In the genomic region with DNA sequence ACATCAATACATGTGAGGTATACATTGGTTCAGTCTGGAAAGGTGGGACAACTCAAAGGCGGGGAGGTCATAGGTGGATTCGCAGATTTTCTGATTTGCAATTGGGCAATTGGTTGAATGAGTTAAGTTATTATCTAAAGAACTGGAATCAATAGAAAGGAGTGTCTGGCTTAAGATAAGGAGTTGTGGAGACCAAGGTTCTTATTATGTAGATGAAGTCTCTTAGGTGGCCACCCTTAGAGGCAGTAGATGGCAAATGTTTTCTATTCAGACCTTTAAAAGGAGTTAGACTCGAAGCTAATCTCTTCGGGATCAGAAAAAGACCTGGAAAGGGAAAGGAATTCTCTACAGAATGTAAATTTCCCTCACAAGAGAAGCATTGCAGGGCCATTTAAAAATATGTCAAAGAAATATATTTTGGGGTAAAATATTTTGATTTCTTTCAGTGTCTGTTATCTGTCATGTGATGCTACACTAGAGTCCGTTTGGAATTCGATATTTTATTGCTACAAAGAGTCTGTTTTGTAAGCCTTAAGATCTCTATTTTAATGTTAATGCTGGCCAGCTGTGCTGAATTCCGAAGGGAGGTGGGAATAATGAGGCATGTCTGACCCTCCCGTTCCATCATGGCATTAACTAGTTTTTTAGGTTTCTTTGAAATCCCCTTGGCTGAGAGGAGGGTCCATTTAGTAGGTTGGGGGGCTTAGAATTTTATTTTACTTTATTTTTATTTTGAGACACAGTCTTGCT, we compare ENCODE assay signal across 16 cellular contexts.
DNase-seq lines count a peak whose midpoint lies in the region; FAIRE-seq and TF ChIP-seq lines count a peak whose summit lies in the region.
"Had no signal": no experiment of that assay in that cellular context is flagged by ENCODE, and none has a peak within 500 bp of the region (broad histone marks: within the 10 kb centered on the region; RNA-seq: fewer than 3 reads in every experiment).

No MANE protein-coding gene starts in this region.

- peaks cover 6% of the 10 kb centered on the region for H3K9me3 Mint-ChIP-seq in neural progenitor cell
- H3K9me3 Mint-ChIP-seq in activated T-helper 1 cell treated with anti-CD3 and anti-CD28 coated beads, Interleukin-12 subunit alpha, Interleukin-12 subunit beta, Interleukin-2, Interleukin-4 antibody, amounts not matched to agents 30 ng/mL and 10 ng/mL and 1 ng/mL, durations not matched to agents 14 hours and 24 hours and 36 hours: no peaks in the 10 kb centered on the region

- no peak overlapping the region for H3K9ac ChIP-seq in neural progenitor cell
- H3K9ac ChIP-seq: GM23248 had no signal

- peaks cover 19% of the 10 kb centered on the region for H3K27me3 Mint-ChIP-seq in neural progenitor cell (ENCODE audit: insufficient read depth, low read depth)
- H3K27me3 Mint-ChIP-seq in activated T-helper 1 cell treated with anti-CD3 and anti-CD28 coated beads, Interleukin-12 subunit alpha, Interleukin-12 subunit beta, Interleukin-2, Interleukin-4 antibody, amounts not matched to agents 30 ng/mL and 10 ng/mL and 1 ng/mL, durations not matched to agents 14 hours and 24 hours and 36 hours (ENCODE audit: insufficient read depth): peaks cover 7% of the 10 kb centered on the region
- H3K27me3 Mint-ChIP-seq: CD4-positive, CD25-positive, alpha-beta regulatory T cell had no signal

- no peak for TF ChIP-seq CTCF in coronary artery (IDR thresholded peaks at IDR 0.05)
- TF ChIP-seq CTCF in neural progenitor cell (IDR thresholded peaks at IDR 0.05): no peak

- H3K4me1 ChIP-seq in HAP-1: peaks cover 38% of the 10 kb centered on the region
- peaks cover 8% of the 10 kb centered on the region for H3K4me1 ChIP-seq in iPS DF 6.9 (ENCODE audit: control insufficient read depth, insufficient read depth, low read length)
- peaks cover 36% of the 10 kb centered on the region for H3K4me1 ChIP-seq in neural progenitor cell

- no peaks in the 10 kb centered on the region for H4K20me1 ChIP-seq in neural progenitor cell (ENCODE audit: low read depth)

- H3K4me1 Mint-ChIP-seq in neural progenitor cell: peaks cover 65% of the 10 kb centered on the region
- no peaks in the 10 kb centered on the region for H3K4me1 Mint-ChIP-seq in activated T-helper 1 cell treated with anti-CD3 and anti-CD28 coated beads, Interleukin-12 subunit alpha, Interleukin-12 subunit beta, Interleukin-2, Interleukin-4 antibody, amounts not matched to agents 30 ng/mL and 10 ng/mL and 1 ng/mL, durations not matched to agents 14 hours and 24 hours and 36 hours (ENCODE audit: low read depth)
- H3K4me1 Mint-ChIP-seq: CD4-positive, CD25-positive, alpha-beta regulatory T cell had no signal

- no CpG with 5 or more reads among the region's 8 CpGs for WGBS in iPS DF 6.9 (ENCODE audit: insufficient coverage, insufficient read length)

- H3K4me3 Mint-ChIP-seq in neural progenitor cell: peak overlapping the region; percentile 52
- no peak overlapping the region for H3K4me3 Mint-ChIP-seq in activated T-helper 1 cell treated with anti-CD3 and anti-CD28 coated beads, Interleukin-12 subunit alpha, Interleukin-12 subunit beta, Interleukin-2, Interleukin-4 antibody, amounts not matched to agents 30 ng/mL and 10 ng/mL and 1 ng/mL, durations not matched to agents 14 hours and 24 hours and 36 hours
- H3K4me3 Mint-ChIP-seq: CD4-positive, CD25-positive, alpha-beta regulatory T cell had no signal

- no peak for TF ChIP-seq POLR2A in H54 (IDR thresholded peaks at IDR 0.05; ENCODE audit: low read depth, low read length)

- H3K79me2 ChIP-seq in neural progenitor cell (ENCODE audit: low read depth): no peaks in the 10 kb centered on the region

- H3F3A ChIP-seq in neural progenitor cell (ENCODE audit: low read depth): peaks cover 34% of the 10 kb centered on the region

- intact Hi-C loops in activated T-helper 1 cell treated with anti-CD3 and anti-CD28 coated beads, Interleukin-12 subunit alpha, Interleukin-12 subunit beta, Interleukin-2, Interleukin-4 antibody, amounts not matched to agents 30 ng/mL and 10 ng/mL and 1 ng/mL, durations not matched to agents 14 hours and 24 hours and 36 hours (cut with micrococcal nuclease): no loop called here

- peaks cover 2% of the 10 kb centered on the region for H3K36me3 Mint-ChIP-seq in neural progenitor cell
- no peaks in the 10 kb centered on the region for H3K36me3 Mint-ChIP-seq in activated T-helper 1 cell treated with anti-CD3 and anti-CD28 coated beads, Interleukin-12 subunit alpha, Interleukin-12 subunit beta, Interleukin-2, Interleukin-4 antibody, amounts not matched to agents 30 ng/mL and 10 ng/mL and 1 ng/mL, durations not matched to agents 14 hours and 24 hours and 36 hours (ENCODE audit: low read depth)
- H3K36me3 Mint-ChIP-seq: CD4-positive, CD25-positive, alpha-beta regulatory T cell had no signal

- H3K36me3 ChIP-seq in HAP-1 (replicated peaks) (no peaks in the 10 kb centered on the region), iPS DF 6.9 (ENCODE audit: control insufficient read depth, insufficient read depth, low read length) (no peaks in the 10 kb centered on the region), neural progenitor cell (no peaks in the 10 kb centered on the region)

- H3K27ac ChIP-seq in coronary artery: no peak overlapping the region
- H3K27ac ChIP-seq in iPS DF 6.9 (ENCODE audit: low read length): peak overlapping the region; percentile 67
- H3K27ac ChIP-seq in neural progenitor cell: peak overlapping the region; percentile 64
- H3K27ac ChIP-seq: GM23248 had no signal

- FAIRE-seq in H54 (lab: Jason Lieb, UNC): no peak

- no peak overlapping the region for H3K4me3 ChIP-seq in HAP-1
- H3K4me3 ChIP-seq in coronary artery: no peak overlapping the region
- no peak overlapping the region for H3K4me3 ChIP-seq in iPS DF 6.9 (ENCODE audit: low read length)
- peak overlapping the region; percentile 10 for H3K4me3 ChIP-seq in neural progenitor cell
- H3K4me3 ChIP-seq: GM23248 had no signal

- H3K9me3 ChIP-seq in HAP-1 (no peaks in the 10 kb centered on the region; the same call in none of the 2 replicates), iPS DF 6.9 (ENCODE audit: control insufficient read depth, insufficient read depth, low read length) (no peaks in the 10 kb centered on the region), neural progenitor cell (ENCODE audit: low read depth) (no peaks in the 10 kb centered on the region)

- in situ Hi-C loops in HAP-1 (cut with MboI; ENCODE audit: low sequenced_read_pairs): no loop called here

- peak overlapping the region; percentile 15 for H3K4me2 ChIP-seq in neural progenitor cell

- peak overlapping the region; percentile 39 for H3K27ac Mint-ChIP-seq in neural progenitor cell
- H3K27ac Mint-ChIP-seq in activated T-helper 1 cell treated with anti-CD3 and anti-CD28 coated beads, Interleukin-12 subunit alpha, Interleukin-12 subunit beta, Interleukin-2, Interleukin-4 antibody, amounts not matched to agents 30 ng/mL and 10 ng/mL and 1 ng/mL, durations not matched to agents 14 hours and 24 hours and 36 hours: no peak overlapping the region
- H3K27ac Mint-ChIP-seq: CD4-positive, CD25-positive, alpha-beta regulatory T cell had no signal

- DNase-seq in HAP-1 (ENCODE audit: low spot score in 2 of 2) (peak; percentile 66 to 93), coronary artery (ENCODE audit: low spot score) (peak; percentile 21), iPS DF 6.9 (ENCODE audit: low read depth, low spot score) (no peak), neural progenitor cell (ENCODE audit: low spot score) (peak; percentile 64), H54 (ENCODE audit: insufficient read length, low spot score) (no peak), NCI-H2029 treated with DMSO at 0.1 percent for 48 hours (lab: John Stamatoyannopoulos, UW) (no peak), HUDEP-2 (lab: John Stamatoyannopoulos, UW; ENCODE audit: unreplicated experiment in 76 of 76) (no peak)
- no peak for DNase-seq in activated T-helper 1 cell treated with anti-CD3 and anti-CD28 coated beads, Interleukin-12 subunit alpha, Interleukin-12 subunit beta, Interleukin-2, Interleukin-4 antibody, amounts not matched to agents 30 ng/mL and 10 ng/mL and 1 ng/mL, durations not matched to agents 14 hours and 24 hours and 36 hours (ENCODE audit: low spot score)
- DNase-seq: Calu3; CD4-positive, CD25-positive, alpha-beta regulatory T cell; GM23248; NCI-H187; NCI-H2171; NCI-H446; NCI-H69; SHP77 treated with DMSO at 0.1 percent for 48 hours had no signal

- no peak overlapping the region for H2AFZ ChIP-seq in neural progenitor cell (replicated peaks)
- H2AFZ ChIP-seq: GM23248 had no signal

- H3K27me3 ChIP-seq in HAP-1 (ENCODE audit: low read depth) (no peaks in the 10 kb centered on the region), iPS DF 6.9 (ENCODE audit: control insufficient read depth, insufficient read depth, low read length) (no peaks in the 10 kb centered on the region), neural progenitor cell (no peaks in the 10 kb centered on the region)

Comparison
In these comparisons a context has a peak if more than half of its experiments do, and no peak if none do; other contexts are left out.
1. DNase-seq: peak in HAP-1 (2 of 2), coronary artery (single experiment) and neural progenitor cell (single experiment); none in iPS DF 6.9 (single experiment), H54 (single experiment), activated T-helper 1 cell treated with anti-CD3 and anti-CD28 coated beads, Interleukin-12 subunit alpha, Interleukin-12 subunit beta, Interleukin-2, Interleukin-4 antibody, amounts not matched to agents 30 ng/mL and 10 ng/mL and 1 ng/mL, durations not matched to agents 14 hours and 24 hours and 36 hours (single experiment), NCI-H2029 treated with DMSO at 0.1 percent for 48 hours (single experiment) and HUDEP-2 (0 of 76).
2. H3K27ac ChIP-seq: peak in iPS DF 6.9 (single experiment) and neural progenitor cell (single experiment); none in coronary artery (0 of 2).